ENCODE assay signal across 9 cellular contexts in the genomic region with DNA sequence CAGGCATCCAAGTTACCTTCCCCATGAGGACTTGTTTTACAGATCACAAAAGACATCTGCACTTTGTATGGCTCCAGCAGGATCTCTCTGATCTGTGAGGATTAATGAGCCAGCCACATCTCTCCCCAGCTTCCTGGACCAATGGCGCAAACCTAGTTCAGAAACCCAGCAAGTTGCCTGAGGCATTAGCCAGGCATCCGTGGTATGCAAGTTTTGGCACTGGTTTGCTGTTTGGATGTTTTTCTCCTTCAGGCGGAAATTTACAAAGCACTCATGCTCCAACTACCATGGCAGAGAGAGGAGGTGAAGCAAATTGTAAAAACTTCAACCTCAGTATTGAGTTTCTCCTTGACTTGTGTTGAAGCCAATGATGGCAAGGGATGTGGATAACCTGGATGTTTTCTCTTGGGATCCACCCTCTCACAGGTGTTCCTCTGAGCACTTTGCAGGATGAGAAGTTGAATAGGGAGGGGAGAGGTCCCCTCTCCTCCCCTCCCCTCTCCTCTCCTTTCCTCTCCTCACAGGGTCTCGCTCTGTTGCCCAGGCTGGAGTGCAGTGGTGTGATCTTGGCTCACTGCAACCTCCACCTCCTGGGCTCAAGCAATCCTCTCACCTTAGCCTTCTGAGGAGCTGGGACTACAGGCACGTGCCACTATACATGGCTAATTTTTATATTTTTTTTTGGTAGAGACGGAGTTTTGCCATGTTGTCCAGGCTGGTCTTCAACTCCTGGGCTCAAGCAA. TPM values are rescaled to one million over a fixed set of nuclear protein-coding genes. Genes with fewer than 3 reads are reported as not detected.
DNase-seq lines count a peak whose midpoint lies in the region; TF ChIP-seq lines count a peak whose summit lies in the region.
"Had no signal": no experiment of that assay in that cellular context is flagged by ENCODE, and none has a peak within 500 bp of the region (broad histone marks: within the 10 kb centered on the region; RNA-seq: fewer than 3 reads in every experiment).

No MANE protein-coding gene starts in this region.

- H3K9me3 Mint-ChIP-seq in mesothelial cell of epicardium: no peaks in the 10 kb centered on the region

- peak; percentile 59 for DNase-seq in Ammon's horn (ENCODE audit: low spot score)
- DNase-seq in NCI-H2196 (lab: John Stamatoyannopoulos, UW; ENCODE audit: unreplicated experiment): peak; percentile 80
- DNase-seq in cerebellar cortex (ENCODE audit: low spot score): peak; percentile 19
- DNase-seq in mesothelial cell of epicardium (ENCODE audit: low spot score in 2 of 2, unreplicated experiment in 2 of 2): peak; percentile 50 to 77
- DNase-seq in activated effector memory CD4-positive, alpha-beta T cell treated with anti-CD3 and anti-CD28 coated beads, Interleukin-2, amount 50 U/mL, for 16 hours: no peak
- no peak for DNase-seq in cerebellar nuclear complex (lab: John Stamatoyannopoulos, UW)
- no peak for DNase-seq in NCI-H1105 treated with DMSO at 0.1 percent for 48 hours (lab: John Stamatoyannopoulos, UW)
- DNase-seq in NCI-H82 treated with DMSO at 0.1 percent for 48 hours (lab: John Stamatoyannopoulos, UW; ENCODE audit: unreplicated experiment): no peak

- no peaks in the 10 kb centered on the region for H3K36me3 Mint-ChIP-seq in mesothelial cell of epicardium

- H3K4me1 Mint-ChIP-seq in mesothelial cell of epicardium: peaks cover 37% of the 10 kb centered on the region

- H3K4me3 Mint-ChIP-seq in mesothelial cell of epicardium: no peak overlapping the region
- H3K4me3 Mint-ChIP-seq: activated CD4-positive, alpha-beta memory T cell treated with anti-CD3 and anti-CD28 coated beads for 36 hours had no signal

- no peak for TF ChIP-seq CTCF in mesothelial cell of epicardium (IDR thresholded peaks at IDR 0.05; ENCODE audit: unreplicated experiment)

- H3K27ac Mint-ChIP-seq in mesothelial cell of epicardium: peak overlapping the region; percentile 91

- H3K27me3 Mint-ChIP-seq in mesothelial cell of epicardium (ENCODE audit: low read depth): no peaks in the 10 kb centered on the region
- H3K27me3 Mint-ChIP-seq: activated CD4-positive, alpha-beta memory T cell treated with anti-CD3 and anti-CD28 coated beads for 36 hours had no signal

RNA-seq across cellular contexts. Expression of a gene that starts 25.6 kb away (rescaled TPM):
- 1,024 to 1,067 TPM (median 1,030 TPM) in 3 replicates for total RNA-seq in mesothelial cell of epicardium

RNA-seq across cellular contexts. Expression of a gene that starts 41.6 kb away (rescaled TPM):
- not detected in 3 replicates for total RNA-seq in mesothelial cell of epicardium

Comparison
In these comparisons a context has a peak if more than half of its experiments do, and no peak if none do; other contexts are left out.
1. DNase-seq: peak in Ammon's horn (single experiment), NCI-H2196 (single experiment), cerebellar cortex (single experiment) and mesothelial cell of epicardium (2 of 2); none in activated effector memory CD4-positive, alpha-beta T cell treated with anti-CD3 and anti-CD28 coated beads, Interleukin-2, amount 50 U/mL, for 16 hours (single experiment), cerebellar nuclear complex (0 of 2), NCI-H1105 treated with DMSO at 0.1 percent for 48 hours (single experiment) and NCI-H82 treated with DMSO at 0.1 percent for 48 hours (single experiment).